In the genomic region with DNA sequence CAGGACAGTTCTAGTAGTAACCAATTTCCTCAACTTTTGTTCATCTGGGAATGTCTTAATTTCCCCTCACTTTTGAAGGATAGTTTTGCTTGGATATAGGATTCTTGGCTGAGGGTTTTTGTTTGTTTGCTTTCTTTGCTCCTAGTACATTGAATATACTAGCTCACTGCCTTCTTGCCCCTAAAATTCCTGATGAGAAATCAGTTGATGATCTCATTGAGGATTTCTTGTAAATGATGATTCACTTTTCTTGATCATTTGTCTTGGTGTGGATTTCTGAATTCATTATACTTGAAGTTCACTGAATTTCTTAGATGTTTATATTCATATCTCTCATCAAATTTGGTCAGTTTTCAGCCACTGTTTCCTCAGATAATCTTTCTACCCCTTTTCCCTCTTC, we compare ENCODE assay signal across 17 cellular contexts. TPM values are rescaled to one million over a fixed set of nuclear protein-coding genes. Genes with fewer than 3 reads are reported as not detected.
DNase-seq lines count a peak whose midpoint lies in the region; ATAC-seq and TF ChIP-seq lines count a peak whose summit lies in the region.
"Had no signal": no experiment of that assay in that cellular context is flagged by ENCODE, and none has a peak within 500 bp of the region (broad histone marks: within the 10 kb centered on the region; RNA-seq: fewer than 3 reads in every experiment).

No MANE protein-coding gene starts in this region.

- no peaks in the 10 kb centered on the region for H3K9me3 ChIP-seq in GM23248 (ENCODE audit: low read depth)

- no peaks in the 10 kb centered on the region for H4K20me1 ChIP-seq in GM23248 (ENCODE audit: insufficient read depth)

- H2AFZ ChIP-seq in GM23248: no peak overlapping the region
- H2AFZ ChIP-seq: hepatocyte had no signal

- peak; percentile 54 for ATAC-seq in foreskin keratinocyte

- H3K4me3 Mint-ChIP-seq in activated T-helper 2 cell treated with anti-CD3 and anti-CD28 coated beads, Interferon-gamma antibody, Interleukin-2, Interleukin-4, amounts not matched to agents 10 μg/mL and 5 μg/mL and 100 μg/mL, durations not matched to agents 14 hours and 24 hours and 36 hours (ENCODE audit: low read depth): no peak overlapping the region
- H3K4me3 Mint-ChIP-seq: CD4-positive, alpha-beta T cell; naive B cell had no signal

- H3K27ac ChIP-seq in GM23248: no peak overlapping the region
- peak overlapping the region; percentile 17 for H3K27ac ChIP-seq in foreskin keratinocyte
- H3K27ac ChIP-seq: hepatocyte, left ventricle myocardium inferior had no signal

- no peak overlapping the region for H3K9ac ChIP-seq in GM23248

- H3K36me3 Mint-ChIP-seq in activated T-helper 2 cell treated with anti-CD3 and anti-CD28 coated beads, Interferon-gamma antibody, Interleukin-2, Interleukin-4, amounts not matched to agents 10 μg/mL and 5 μg/mL and 100 μg/mL, durations not matched to agents 14 hours and 24 hours and 36 hours (ENCODE audit: low read depth): peaks cover 24% of the 10 kb centered on the region

- H3K27me3 ChIP-seq in GM23248 (replicated peaks; ENCODE audit: insufficient read depth) (no peaks in the 10 kb centered on the region), foreskin keratinocyte (no peaks in the 10 kb centered on the region)
- H3K27me3 ChIP-seq: hepatocyte, MG63 had no signal

- H3K9me2 ChIP-seq in GM23248 (ENCODE audit: insufficient read depth): no peaks in the 10 kb centered on the region

- peak overlapping the region; percentile 48 for H3K27ac Mint-ChIP-seq in activated T-helper 2 cell treated with anti-CD3 and anti-CD28 coated beads, Interferon-gamma antibody, Interleukin-2, Interleukin-4, amounts not matched to agents 10 μg/mL and 5 μg/mL and 100 μg/mL, durations not matched to agents 14 hours and 24 hours and 36 hours
- H3K27ac Mint-ChIP-seq: CD4-positive, alpha-beta T cell; naive B cell had no signal

- H3K79me2 ChIP-seq in GM23248 (ENCODE audit: insufficient read depth): no peaks in the 10 kb centered on the region
- H3K79me2 ChIP-seq: hepatocyte had no signal

- in situ Hi-C loops in GM23248 (cut with MboI): no loop called here

- peaks cover 23% of the 10 kb centered on the region for H3K4me1 Mint-ChIP-seq in activated T-helper 2 cell treated with anti-CD3 and anti-CD28 coated beads, Interferon-gamma antibody, Interleukin-2, Interleukin-4, amounts not matched to agents 10 μg/mL and 5 μg/mL and 100 μg/mL, durations not matched to agents 14 hours and 24 hours and 36 hours (ENCODE audit: low read depth)
- H3K4me1 Mint-ChIP-seq: naive B cell had no signal

- no peak for TF ChIP-seq CTCF in foreskin keratinocyte (conservative IDR thresholded peaks at IDR 0.05)

- intact Hi-C loops in activated T-helper 2 cell treated with anti-CD3 and anti-CD28 coated beads, Interferon-gamma antibody, Interleukin-2, Interleukin-4, amounts not matched to agents 10 μg/mL and 5 μg/mL and 100 μg/mL, durations not matched to agents 14 hours and 24 hours and 36 hours (cut with micrococcal nuclease): no loop called here

- H3K4me3 ChIP-seq in GM23248: no peak overlapping the region
- H3K4me3 ChIP-seq: hepatocyte, left ventricle myocardium inferior, MG63 had no signal

- DNase-seq in AG20443 (ENCODE audit: low spot score): peak; percentile 21
- DNase-seq in GM23248: peak; percentile 50
- DNase-seq in activated T-helper 2 cell treated with anti-CD3 and anti-CD28 coated beads, Interferon-gamma antibody, Interleukin-2, Interleukin-4, amounts not matched to agents 10 μg/mL and 5 μg/mL and 100 μg/mL, durations not matched to agents 14 hours and 24 hours and 36 hours (ENCODE audit: low spot score): no peak
- DNase-seq in foreskin keratinocyte: peak; percentile 37 to 64
- DNase-seq in stimulated activated naive CD4-positive, alpha-beta T cell (lab: John Stamatoyannopoulos, UW): no peak
- DNase-seq in CD1c-positive myeloid dendritic cell (ENCODE audit: extremely low spot score): no peak
- DNase-seq in DMS53 (lab: John Stamatoyannopoulos, UW): no peak
- DNase-seq: activated CD4-positive, alpha-beta T cell treated with anti-CD3 and anti-CD28 coated beads for 48 hours; CD4-positive, alpha-beta T cell; left ventricle myocardium inferior; MG63; naive B cell; NCI-H187 treated with DMSO at 0.1 percent for 48 hours; NCI-H774; RPMI8226; T-helper 2 cell had no signal

- peaks cover 45% of the 10 kb centered on the region for H3K9me3 Mint-ChIP-seq in activated T-helper 2 cell treated with anti-CD3 and anti-CD28 coated beads, Interferon-gamma antibody, Interleukin-2, Interleukin-4, amounts not matched to agents 10 μg/mL and 5 μg/mL and 100 μg/mL, durations not matched to agents 14 hours and 24 hours and 36 hours

- H3K36me3 ChIP-seq in GM23248 (ENCODE audit: low read depth): no peaks in the 10 kb centered on the region
- H3K36me3 ChIP-seq: left ventricle myocardium inferior, MG63 had no signal

- H3K4me1 ChIP-seq in GM23248 (ENCODE audit: insufficient read depth) (no peaks in the 10 kb centered on the region; the same call in 1 of the 2 replicates), foreskin keratinocyte (peaks cover 7% of the 10 kb centered on the region)
- H3K4me1 ChIP-seq: left ventricle myocardium inferior had no signal

- peaks cover 7% of the 10 kb centered on the region for H3F3A ChIP-seq in GM23248 (ENCODE audit: insufficient read depth)

- no peak overlapping the region for H3K4me2 ChIP-seq in GM23248 (ENCODE audit: unreplicated experiment)
- H3K4me2 ChIP-seq: hepatocyte had no signal

- no peaks in the 10 kb centered on the region for H3K27me3 Mint-ChIP-seq in activated T-helper 2 cell treated with anti-CD3 and anti-CD28 coated beads, Interferon-gamma antibody, Interleukin-2, Interleukin-4, amounts not matched to agents 10 μg/mL and 5 μg/mL and 100 μg/mL, durations not matched to agents 14 hours and 24 hours and 36 hours (ENCODE audit: low read depth)
- H3K27me3 Mint-ChIP-seq: CD4-positive, alpha-beta T cell had no signal

RNA-seq across cellular contexts. Expression of a gene that starts 49.1 kb away (rescaled TPM):
- 2.7 and 3.8 TPM in 2 replicates for total RNA-seq in GM23248 (2014; rRNA removed; shearing (Covaris generic))
- polyA plus RNA-seq in GM23248 (2016; fragmentation: Nextera tagmentation; extraction: Ambion mirVana) (3.5 and 3.9 TPM in 2 replicates), foreskin keratinocyte (3.4 and 5.9 TPM in 2 replicates)
- total RNA-seq in activated T-helper 2 cell treated with anti-CD3 and anti-CD28 coated beads, Interferon-gamma antibody, Interleukin-2, Interleukin-4, amounts not matched to agents 10 μg/mL and 5 μg/mL and 100 μg/mL, durations not matched to agents 14 hours and 24 hours and 36 hours: 49.1 and 52.3 TPM in 2 replicates
- 10.1 and 19.6 TPM in 2 replicates for total RNA-seq in foreskin keratinocyte

Comparison
In these comparisons a context has a peak if more than half of its experiments do, and no peak if none do; other contexts are left out.
1. DNase-seq: peak in AG20443 (single experiment), GM23248 (single experiment) and foreskin keratinocyte (2 of 2); none in activated T-helper 2 cell treated with anti-CD3 and anti-CD28 coated beads, Interferon-gamma antibody, Interleukin-2, Interleukin-4, amounts not matched to agents 10 μg/mL and 5 μg/mL and 100 μg/mL, durations not matched to agents 14 hours and 24 hours and 36 hours (single experiment), stimulated activated naive CD4-positive, alpha-beta T cell (0 of 6), CD1c-positive myeloid dendritic cell (single experiment) and DMS53 (single experiment).